Comparison of ENCODE assay signal across 10 cellular contexts in genomic region chr10:128046934-128047251, GRCh38.
A peak's percentile ranks its signal among the peaks of the same experiment; 100 is the strongest.
DNase-seq lines count a peak whose midpoint lies in the region; ATAC-seq and TF ChIP-seq lines count a peak whose summit lies in the region.
"Had no signal": no experiment of that assay in that cellular context is flagged by ENCODE, and none has a peak within 500 bp of the region (broad histone marks: within the 10 kb centered on the region; RNA-seq: fewer than 3 reads in every experiment).

No MANE protein-coding gene starts in this region.

- H3K9me3 ChIP-seq in neural progenitor cell (ENCODE audit: low read depth): no peaks in the 10 kb centered on the region

- peaks cover 10% of the 10 kb centered on the region for H3K4me1 Mint-ChIP-seq in GM23338
- peaks cover 43% of the 10 kb centered on the region for H3K4me1 Mint-ChIP-seq in activated T-helper 2 cell treated with anti-CD3 and anti-CD28 coated beads, Interferon-gamma antibody, Interleukin-2, Interleukin-4, amounts not matched to agents 10 μg/mL and 5 μg/mL and 100 μg/mL, durations not matched to agents 14 hours and 24 hours and 36 hours (ENCODE audit: low read depth)
- H3K4me1 Mint-ChIP-seq in neural progenitor cell: no peaks in the 10 kb centered on the region

- no peak overlapping the region for H3K4me2 ChIP-seq in GM23338
- H3K4me2 ChIP-seq in neural progenitor cell: no peak overlapping the region

- H3K4me3 ChIP-seq in GM12875 (ENCODE audit: low read depth, low read length) (peak overlapping the region; percentile 5), GM23338 (no peak overlapping the region), neural progenitor cell (no peak overlapping the region)

- intact Hi-C loops in activated T-helper 2 cell treated with anti-CD3 and anti-CD28 coated beads, Interferon-gamma antibody, Interleukin-2, Interleukin-4, amounts not matched to agents 10 μg/mL and 5 μg/mL and 100 μg/mL, durations not matched to agents 14 hours and 24 hours and 36 hours (cut with micrococcal nuclease): loop anchor here (2.0 to 5.0 kb wide), 2 partner anchors 56 to 80 kb away; partner anchors contain the start of gene MKI67

- no peaks in the 10 kb centered on the region for H3K4me1 ChIP-seq in GM23338 (ENCODE audit: insufficient read depth)
- no peaks in the 10 kb centered on the region for H3K4me1 ChIP-seq in neural progenitor cell

- no peak overlapping the region for H3K27ac ChIP-seq in GM23338 (ENCODE audit: low read depth)
- no peak overlapping the region for H3K27ac ChIP-seq in neural progenitor cell

- H3K9ac ChIP-seq in neural progenitor cell: no peak overlapping the region

- H3K79me2 ChIP-seq in GM23338 (replicated peaks; ENCODE audit: insufficient read depth): no peaks in the 10 kb centered on the region
- no peaks in the 10 kb centered on the region for H3K79me2 ChIP-seq in neural progenitor cell (ENCODE audit: low read depth)

- H2AFZ ChIP-seq in GM23338 (no peak overlapping the region), neural progenitor cell (replicated peaks) (peak overlapping the region; percentile 75)

- peak; percentile 20 for ATAC-seq in GM23338
- no peak for ATAC-seq in HG03469 (IDR thresholded peaks at IDR 0.05; ENCODE audit: unreplicated experiment)
- no peak for ATAC-seq in HG03565 (IDR thresholded peaks at IDR 0.05; ENCODE audit: unreplicated experiment)

- 0 out of 2 replicates have a peak, but pooled peaks cover 3% of the 10 kb centered on the region for H3F3A ChIP-seq in GM23338 (replicated peaks; ENCODE audit: low read depth)
- H3F3A ChIP-seq in neural progenitor cell (ENCODE audit: low read depth): no peaks in the 10 kb centered on the region

- H3K4me3 Mint-ChIP-seq in GM23338 (no peak overlapping the region), neural progenitor cell (no peak overlapping the region)
- peak overlapping the region; percentile 82 for H3K4me3 Mint-ChIP-seq in activated T-helper 2 cell treated with anti-CD3 and anti-CD28 coated beads, Interferon-gamma antibody, Interleukin-2, Interleukin-4, amounts not matched to agents 10 μg/mL and 5 μg/mL and 100 μg/mL, durations not matched to agents 14 hours and 24 hours and 36 hours (ENCODE audit: low read depth)

- H3K36me3 Mint-ChIP-seq in GM23338 (ENCODE audit: low read depth) (no peaks in the 10 kb centered on the region), neural progenitor cell (no peaks in the 10 kb centered on the region)
- peaks cover 28% of the 10 kb centered on the region for H3K36me3 Mint-ChIP-seq in activated T-helper 2 cell treated with anti-CD3 and anti-CD28 coated beads, Interferon-gamma antibody, Interleukin-2, Interleukin-4, amounts not matched to agents 10 μg/mL and 5 μg/mL and 100 μg/mL, durations not matched to agents 14 hours and 24 hours and 36 hours (ENCODE audit: low read depth)
- H3K36me3 Mint-ChIP-seq: brain had no signal

- no peak for TF ChIP-seq CTCF in GM12875 (IDR thresholded peaks at IDR 0.05; ENCODE audit: borderline replicate concordance, insufficient read depth, low read depth, low read length)
- no peak for TF ChIP-seq CTCF in GM23338 (conservative IDR thresholded peaks at IDR 0.05; ENCODE audit: low read depth in 2 of 2)
- TF ChIP-seq CTCF in neural progenitor cell (IDR thresholded peaks at IDR 0.05): no peak

- no peaks in the 10 kb centered on the region for H3K9me2 ChIP-seq in GM23338 (ENCODE audit: insufficient read depth)

- H3K9me3 Mint-ChIP-seq in GM23338: no peaks in the 10 kb centered on the region
- no peaks in the 10 kb centered on the region for H3K9me3 Mint-ChIP-seq in activated T-helper 2 cell treated with anti-CD3 and anti-CD28 coated beads, Interferon-gamma antibody, Interleukin-2, Interleukin-4, amounts not matched to agents 10 μg/mL and 5 μg/mL and 100 μg/mL, durations not matched to agents 14 hours and 24 hours and 36 hours
- no peaks in the 10 kb centered on the region for H3K9me3 Mint-ChIP-seq in neural progenitor cell
- H3K9me3 Mint-ChIP-seq: brain had no signal

- no peak for DNase-seq in GM23338 (ENCODE audit: low spot score)
- no peak for DNase-seq in activated T-helper 2 cell treated with anti-CD3 and anti-CD28 coated beads, Interferon-gamma antibody, Interleukin-2, Interleukin-4, amounts not matched to agents 10 μg/mL and 5 μg/mL and 100 μg/mL, durations not matched to agents 14 hours and 24 hours and 36 hours (ENCODE audit: low spot score)
- no peak for DNase-seq in neural progenitor cell (ENCODE audit: low spot score)
- DNase-seq in DMS153 treated with DMSO at 0.1 percent for 48 hours (lab: John Stamatoyannopoulos, UW; ENCODE audit: unreplicated experiment): no peak
- DNase-seq in NCI-H510A (lab: John Stamatoyannopoulos, UW): no peak
- DNase-seq: NCI-H1417 treated with DMSO at 0.1 percent for 48 hours had no signal

- no peaks in the 10 kb centered on the region for H3K36me3 ChIP-seq in GM23338 (ENCODE audit: insufficient read depth)
- no peaks in the 10 kb centered on the region for H3K36me3 ChIP-seq in neural progenitor cell

- H4K20me1 ChIP-seq in GM23338 (replicated peaks; ENCODE audit: insufficient read depth) (no peaks in the 10 kb centered on the region), neural progenitor cell (ENCODE audit: low read depth) (no peaks in the 10 kb centered on the region)

- H3K27me3 Mint-ChIP-seq in GM23338 (ENCODE audit: insufficient read depth, low read depth, poor library complexity): peaks cover 6% of the 10 kb centered on the region
- no peaks in the 10 kb centered on the region for H3K27me3 Mint-ChIP-seq in activated T-helper 2 cell treated with anti-CD3 and anti-CD28 coated beads, Interferon-gamma antibody, Interleukin-2, Interleukin-4, amounts not matched to agents 10 μg/mL and 5 μg/mL and 100 μg/mL, durations not matched to agents 14 hours and 24 hours and 36 hours (ENCODE audit: low read depth)
- no peaks in the 10 kb centered on the region for H3K27me3 Mint-ChIP-seq in neural progenitor cell (ENCODE audit: insufficient read depth, low read depth)

- no peaks in the 10 kb centered on the region for H3K27me3 ChIP-seq in GM23338 (ENCODE audit: insufficient read depth)
- peaks cover 28% of the 10 kb centered on the region for H3K27me3 ChIP-seq in neural progenitor cell

- H3K27ac Mint-ChIP-seq in GM23338: no peak overlapping the region
- peak overlapping the region; percentile 88 for H3K27ac Mint-ChIP-seq in activated T-helper 2 cell treated with anti-CD3 and anti-CD28 coated beads, Interferon-gamma antibody, Interleukin-2, Interleukin-4, amounts not matched to agents 10 μg/mL and 5 μg/mL and 100 μg/mL, durations not matched to agents 14 hours and 24 hours and 36 hours
- H3K27ac Mint-ChIP-seq in neural progenitor cell: no peak overlapping the region

TF ChIP-seq in GM23338, 12 proteins besides CTCF, POLR2A, EP300 and RAD21 (continues in another document):
- TF ChIP-seq STAT1 (IDR thresholded peaks at IDR 0.05; ENCODE audit: unreplicated experiment) (no peak), JUNB (IDR thresholded peaks at IDR 0.05; ENCODE audit: unreplicated experiment) (no peak), ZNF331 (CRISPR knock-in tag; IDR thresholded peaks at IDR 0.05; ENCODE audit: low read depth) (no peak), EZH2 (IDR thresholded peaks at IDR 0.05; ENCODE audit: low read depth, unreplicated experiment) (no peak), EZH2phosphoT487 (IDR thresholded peaks at IDR 0.05; ENCODE audit: unreplicated experiment) (no peak)
